27 cellular contexts compared by ENCODE assay signal in genomic region chr2:219223831-219224610, GRCh38.
"Had no signal": no experiment of that assay in that cellular context is flagged by ENCODE, and none has a peak within 500 bp of the region (broad histone marks: within the 10 kb centered on the region; RNA-seq: fewer than 3 reads in every experiment).

No MANE protein-coding gene starts in this region.

- H3K27me3 ChIP-seq: dorsolateral prefrontal cortex, gastrocnemius medialis, heart right ventricle, neural progenitor cell, spleen, testis, tibial nerve, upper lobe of right lung, vagina had no signal

- H3K36me3 ChIP-seq: neural progenitor cell had no signal

- H3K27me3 Mint-ChIP-seq: naive thymus-derived CD8-positive, alpha-beta T cell; stimulated activated memory B cell treated with anti-CD40 and anti-IgM and Interleukin-4, amounts not matched to agents 10 μg/mL and 1 μg/mL and 100 μg/mL, for 72 hours; stimulated activated naive CD8-positive, alpha-beta T cell treated with anti-CD3 and anti-CD28 coated beads, Interleukin-15, Interleukin-2, amounts not matched to agents 100 ng/mL and 50 ng/mL, for 24 hours had no signal

- H3K27ac ChIP-seq: coronary artery, dorsolateral prefrontal cortex, gastrocnemius medialis, heart right ventricle, neural progenitor cell, parathyroid adenoma, psoas muscle, testis, tibial nerve, upper lobe of right lung, vagina had no signal

- H3K27ac Mint-ChIP-seq: stimulated activated memory B cell treated with anti-CD40 and anti-IgM and Interleukin-4, amounts not matched to agents 10 μg/mL and 1 μg/mL and 100 μg/mL, for 72 hours; stimulated activated naive CD8-positive, alpha-beta T cell treated with anti-CD3 and anti-CD28 coated beads, Interleukin-15, Interleukin-2, amounts not matched to agents 100 ng/mL and 50 ng/mL, for 24 hours had no signal

- H3K4me3 Mint-ChIP-seq: stimulated activated memory B cell treated with anti-CD40 and anti-IgM and Interleukin-4, amounts not matched to agents 10 μg/mL and 1 μg/mL and 100 μg/mL, for 72 hours; stimulated activated naive CD8-positive, alpha-beta T cell treated with anti-CD3 and anti-CD28 coated beads, Interleukin-15, Interleukin-2, amounts not matched to agents 100 ng/mL and 50 ng/mL, for 24 hours had no signal

- H3K9ac ChIP-seq: neural progenitor cell, parathyroid adenoma had no signal

- H3K4me2 ChIP-seq: neural progenitor cell had no signal

- H3K9me3 Mint-ChIP-seq: naive thymus-derived CD8-positive, alpha-beta T cell; neural progenitor cell; stimulated activated memory B cell treated with anti-CD40 and anti-IgM and Interleukin-4, amounts not matched to agents 10 μg/mL and 1 μg/mL and 100 μg/mL, for 72 hours; stimulated activated naive CD8-positive, alpha-beta T cell treated with anti-CD3 and anti-CD28 coated beads, Interleukin-15, Interleukin-2, amounts not matched to agents 100 ng/mL and 50 ng/mL, for 24 hours had no signal

- DNase-seq: dorsolateral prefrontal cortex; effector CD8-positive, alpha-beta T cell; gastrocnemius medialis; heart right ventricle; hypothalamus; kidney glomerular epithelial cell; mucosa of descending colon; naive thymus-derived CD8-positive, alpha-beta T cell; occipital lobe; psoas muscle; retina; spleen; stimulated activated CD4-positive, alpha-beta T cell treated with anti-CD3 and anti-CD28 coated beads, Interleukin-15, amount 100 ng/mL, for 24 hours; stimulated activated CD4-positive, alpha-beta T cell treated with anti-CD3 and anti-CD28 coated beads, Interleukin-1b, Interleukin-23, amount 100 ng/mL, for 48 hours; stimulated activated CD4-positive, alpha-beta T cell treated with anti-CD3 and anti-CD28 coated beads, Interleukin-4, amount 100 ng/mL, for 24 hours; testis; upper lobe of right lung had no signal

- FAIRE-seq: islet of Langerhans had no signal

- H3K9me3 ChIP-seq: gastrocnemius medialis, heart right ventricle, mucosa of descending colon, psoas muscle, spleen, testis, tibial nerve, upper lobe of right lung, vagina had no signal

- H2AFZ ChIP-seq: neural progenitor cell, parathyroid adenoma had no signal

- H3K4me3 ChIP-seq: coronary artery, dorsolateral prefrontal cortex, gastrocnemius medialis, heart right ventricle, mucosa of descending colon, neural progenitor cell, psoas muscle, spleen, testis, tibial nerve, upper lobe of right lung, vagina had no signal

- ATAC-seq: esophagus mucosa; gastrocnemius medialis; heart right ventricle; mucosa of descending colon; naive thymus-derived CD8-positive, alpha-beta T cell; psoas muscle; sciatic nerve; stimulated activated memory B cell treated with anti-CD40 and anti-IgM and Interleukin-4, amounts not matched to agents 10 μg/mL and 1 μg/mL and 100 μg/mL, for 72 hours; upper lobe of right lung had no signal
